ENCODE assay signal across 32 cellular contexts in the genomic region with DNA sequence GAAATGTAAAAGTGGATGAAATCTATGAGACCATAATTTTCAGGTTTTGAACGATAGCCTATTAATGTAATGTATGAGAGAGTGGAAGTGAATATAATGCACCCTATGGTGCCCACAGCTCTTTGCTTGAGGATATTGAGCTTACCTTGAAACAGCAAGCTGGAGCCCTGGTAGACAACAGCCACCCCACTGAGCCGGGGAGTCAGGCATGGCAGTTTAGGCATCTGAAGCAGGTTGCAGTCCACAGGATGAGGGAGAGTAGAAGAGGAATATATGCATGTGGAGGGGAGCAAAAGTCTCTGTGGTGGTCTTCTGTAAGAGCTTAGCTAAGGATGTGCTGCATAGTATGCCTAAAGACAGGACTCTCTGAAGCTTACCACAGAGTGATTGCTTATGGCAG.
"Had no signal": no experiment of that assay in that cellular context is flagged by ENCODE, and none has a peak within 500 bp of the region (broad histone marks: within the 10 kb centered on the region; RNA-seq: fewer than 3 reads in every experiment).

No MANE protein-coding gene starts in this region.

- H3K36me3 ChIP-seq: SJSA1 had no signal

- ATAC-seq: Panc1, Right ventricle myocardium inferior had no signal

- H3K9me3 ChIP-seq: SJSA1, SK-N-SH had no signal

- H3K27me3 ChIP-seq: SJSA1 had no signal

- H3K4me1 ChIP-seq: SJSA1 had no signal

- H3K27ac ChIP-seq: KMS-11, PC-9, RWPE1, SJSA1 had no signal

- DNase-seq: Karpas-422, KBM-7, MM.1S, NCI-H1048, NCI-H1092 treated with DMSO at 0.1 percent for 48 hours, NCI-H1105 treated with DMSO at 0.1 percent for 48 hours, NCI-H1417, NCI-H1436, NCI-H146, NCI-H1694, NCI-H187, NCI-H1930, NCI-H2029 treated with DMSO at 0.1 percent for 48 hours, NCI-H2081 treated with DMSO at 0.1 percent for 48 hours, NCI-H2107, NCI-H2171, NCI-H226, NCI-H446 treated with DMSO at 0.1 percent for 48 hours, NCI-H510A, NCI-H524, NCI-H526, NCI-H69, NCI-H748 treated with DMSO at 0.1 percent for 48 hours, PC-9, SHP77 treated with DMSO at 0.1 percent for 48 hours, SW 1271 had no signal

- H3K4me3 ChIP-seq: PC-9, SJSA1 had no signal

- H3K4me2 ChIP-seq: KMS-11, PC-9, SK-N-SH had no signal

- H2AFZ ChIP-seq: PC-9 had no signal

- H3K9ac ChIP-seq: KMS-11, SK-N-SH had no signal
